ENCODE assay signal across 8 cellular contexts in the genomic region with DNA sequence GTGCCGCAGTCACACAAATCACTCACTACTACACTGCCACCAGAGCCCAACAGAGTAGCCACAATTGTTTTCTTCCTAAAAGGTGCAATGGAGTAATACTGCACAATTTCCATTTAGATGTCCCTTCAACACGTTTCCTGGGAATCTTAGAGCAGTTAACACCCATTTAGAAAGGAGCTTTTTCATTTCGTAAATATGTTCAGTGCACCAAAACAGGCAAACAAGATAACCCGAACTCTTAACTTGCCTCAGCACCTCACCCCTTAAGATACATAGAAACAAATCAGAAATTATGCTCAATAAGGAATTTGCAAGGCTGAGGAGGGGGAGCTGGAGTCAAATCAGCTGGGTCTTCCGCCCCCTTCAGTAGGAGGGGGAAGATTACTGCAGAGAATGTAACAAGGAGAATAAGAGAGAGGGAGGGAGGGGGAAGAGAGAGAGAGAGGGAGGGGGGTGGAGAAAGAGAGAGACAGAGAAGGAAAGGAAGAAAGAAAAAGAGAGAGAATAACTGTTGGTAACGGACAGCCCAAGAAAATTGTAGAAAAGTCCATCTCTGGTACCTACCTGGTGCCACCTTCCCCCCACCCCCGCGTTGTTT.
DNase-seq lines count a peak whose midpoint lies in the region; ATAC-seq, FAIRE-seq and TF ChIP-seq lines count a peak whose summit lies in the region.

No MANE protein-coding gene starts in this region.

- H3K79me2 ChIP-seq in osteoblast (ENCODE audit: insufficient read depth, low read length), result no peaks in the 10 kb centered on the region

- H3K27me3 ChIP-seq in RWPE2 (ENCODE audit: insufficient read depth, poor library complexity, severe bottlenecking), result no peaks in the 10 kb centered on the region
- H3K27me3 ChIP-seq in esophagus (ENCODE audit: control insufficient read depth in 1 of 2, insufficient read depth in 2 of 2, low read length in 2 of 2), result no peaks in the 10 kb centered on the region
- H3K27me3 ChIP-seq in osteoblast (ENCODE audit: insufficient read depth, low read length), result no peaks in the 10 kb centered on the region

- H3K36me3 ChIP-seq in RWPE2 (ENCODE audit: low read depth), result no peaks in the 10 kb centered on the region
- no peaks in the 10 kb centered on the region for H3K36me3 ChIP-seq in esophagus (ENCODE audit: control insufficient read depth in 2 of 2, insufficient read depth in 2 of 2, low read length in 1 of 2)
- no peaks in the 10 kb centered on the region for H3K36me3 ChIP-seq in osteoblast (ENCODE audit: insufficient read depth, low read length)

- WGBS in esophagus, 2 donors, result 19 to 29% methylated on average over 8 of the region's 8 CpGs

- H3K4me2 ChIP-seq in osteoblast (ENCODE audit: insufficient read depth, low read length), result peak overlapping the region; percentile 95

- peak overlapping the region; percentile 95 for H2AFZ ChIP-seq in osteoblast (ENCODE audit: low read length)

- ATAC-seq in RWPE2 (ENCODE audit: low read depth), result no peak
- ATAC-seq in HG03565 (IDR thresholded peaks at IDR 0.05; ENCODE audit: unreplicated experiment), result no peak

- peak; percentile 4 for DNase-seq in RWPE2 (ENCODE audit: low spot score)
- no peak for DNase-seq in osteoblast (ENCODE audit: insufficient read length, low spot score, missing footprints)
- no peak for DNase-seq in NCI-H1092 treated with DMSO at 0.1 percent for 48 hours (lab: John Stamatoyannopoulos, UW)
- no peak for DNase-seq in GM12892 (ENCODE audit: insufficient read length)
- DNase-seq in SHP77 (lab: John Stamatoyannopoulos, UW), result no peak

- peak overlapping the region; percentile 36 for H3K27ac ChIP-seq in RWPE2 (ENCODE audit: poor library complexity, severe bottlenecking)
- H3K27ac ChIP-seq in esophagus (ENCODE audit: low read depth in 2 of 2, low read length in 1 of 2), result no peak overlapping the region
- H3K27ac ChIP-seq in osteoblast (ENCODE audit: low read depth, low read length), result peak overlapping the region; percentile 97

- H3K4me1 ChIP-seq in RWPE2 (ENCODE audit: insufficient read depth, poor library complexity, severe bottlenecking) (peaks cover 51% of the 10 kb centered on the region), esophagus (ENCODE audit: control insufficient read depth in 2 of 2, insufficient read depth in 2 of 2, low read length in 1 of 2) (peaks cover 0 to 2% of the 10 kb centered on the region in 2 donors), osteoblast (ENCODE audit: insufficient read depth, low read length) (peaks cover 49% of the 10 kb centered on the region)

- H3K4me3 ChIP-seq in GM08714 (ENCODE audit: low read length) (peak overlapping the region; percentile 57; the same call in 1 of the 2 replicates), RWPE2 (ENCODE audit: severe bottlenecking) (peak overlapping the region; percentile 30), esophagus (ENCODE audit: low read depth in 1 of 2, low read length in 2 of 2) (peak overlapping the region; percentile 45 to 68), osteoblast (ENCODE audit: insufficient read depth, low read length) (peak overlapping the region; percentile 80)

- no peaks in the 10 kb centered on the region for H4K20me1 ChIP-seq in osteoblast (ENCODE audit: insufficient read depth, low read length)

- TF ChIP-seq POLR2A in GM12892 (IDR thresholded peaks at IDR 0.05; ENCODE audit: low read depth, low read length), result no peak

- H3K9me3 ChIP-seq in RWPE2 (ENCODE audit: severe bottlenecking), result no peaks in the 10 kb centered on the region
- no peaks in the 10 kb centered on the region for H3K9me3 ChIP-seq in esophagus (ENCODE audit: control insufficient read depth in 2 of 2, insufficient read depth in 1 of 2, low read depth in 1 of 2, low read length in 1 of 2)
- H3K9me3 ChIP-seq in osteoblast (ENCODE audit: low read depth, low read length), result no peaks in the 10 kb centered on the region

- FAIRE-seq in GM12892 (lab: Jason Lieb, UNC), result no peak

- TF ChIP-seq CTCF in RWPE2 (IDR thresholded peaks at IDR 0.05; ENCODE audit: poor library complexity, severe bottlenecking) (no peak), osteoblast (IDR thresholded peaks at IDR 0.05; ENCODE audit: extremely low read depth, low read depth, low read length) (no peak)

Comparison
In these comparisons a context has a peak if more than half of its experiments do, and no peak if none do; other contexts are left out.
1. H3K4me3 ChIP-seq: peak in every context shown above with its lines; median percentile 80 in osteoblast; 57 in GM08714; 56 in esophagus; 30 in RWPE2.
2. H3K27ac ChIP-seq: peak in RWPE2 (single experiment) and osteoblast (single experiment); none in esophagus (0 of 2).